8 cellular contexts compared by ENCODE assay signal in the genomic region with DNA sequence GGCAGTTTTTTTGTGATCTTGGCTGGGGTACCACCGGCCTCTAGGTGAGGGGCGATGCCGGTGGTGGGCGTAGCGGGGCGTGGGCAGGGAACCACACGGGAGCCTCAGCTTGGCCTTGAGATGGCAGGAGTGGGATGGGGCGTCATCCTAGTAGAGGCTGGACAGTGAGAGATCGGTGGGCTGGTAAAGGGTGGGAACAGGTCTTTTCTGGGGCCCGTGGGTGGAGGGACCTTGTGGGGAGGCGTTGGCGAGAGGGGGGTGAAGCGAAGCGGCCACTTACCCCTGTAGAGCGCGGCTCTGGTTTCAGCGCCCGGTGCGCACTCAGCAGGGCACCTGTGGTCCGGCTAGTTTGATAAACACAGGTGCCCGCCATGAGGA. TPM values are rescaled to one million over a fixed set of nuclear protein-coding genes. Genes with fewer than 3 reads are reported as not detected.
DNase-seq lines count a peak whose midpoint lies in the region; ATAC-seq and TF ChIP-seq lines count a peak whose summit lies in the region.

No MANE protein-coding gene starts in this region.

- WGBS in smooth muscle cell (ENCODE audit: low lambda C conversion rate): 29% methylated on average over 15 of the region's 21 CpGs

- no peaks in the 10 kb centered on the region; the same call in 1 of the 3 replicates for H3K36me3 Mint-ChIP-seq in GM23338 (ENCODE audit: low read depth)
- peaks cover 2% of the 10 kb centered on the region for H3K36me3 Mint-ChIP-seq in T-helper 17 cell (ENCODE audit: low read depth)
- no peaks in the 10 kb centered on the region for H3K36me3 Mint-ChIP-seq in glutamatergic neuron (ENCODE audit: unreplicated experiment)

- H3K4me1 Mint-ChIP-seq in GM23338: peaks cover 55% of the 10 kb centered on the region
- peaks cover 54% of the 10 kb centered on the region for H3K4me1 Mint-ChIP-seq in T-helper 17 cell
- H3K4me1 Mint-ChIP-seq in glutamatergic neuron (ENCODE audit: low read depth, unreplicated experiment): peaks cover 11% of the 10 kb centered on the region

- TF ChIP-seq CTCF in GM23338 (conservative IDR thresholded peaks at IDR 0.05; ENCODE audit: low read depth in 2 of 2) (no peak), glutamatergic neuron (IDR thresholded peaks at IDR 0.05; ENCODE audit: partially characterized antibody, unreplicated experiment) (no peak), smooth muscle cell (IDR thresholded peaks at IDR 0.05; ENCODE audit: borderline replicate concordance, insufficient read depth, poor library complexity, severe bottlenecking) (no peak)

- H3K4me2 ChIP-seq in GM23338: peak overlapping the region; percentile 93
- H3K4me2 ChIP-seq in smooth muscle cell: peak overlapping the region; percentile 84

- H3K4me3 Mint-ChIP-seq in GM23338 (peak overlapping the region; percentile 66), T-helper 17 cell (peak overlapping the region; percentile 97), glutamatergic neuron (ENCODE audit: unreplicated experiment) (peak overlapping the region; percentile 48)

- no peak overlapping the region for H2AFZ ChIP-seq in GM23338
- no peak overlapping the region for H2AFZ ChIP-seq in smooth muscle cell (ENCODE audit: low read depth)

- H3K4me3 ChIP-seq in GM23338 (peak overlapping the region; percentile 73), smooth muscle cell (peak overlapping the region; percentile 46)

- H3K4me1 ChIP-seq in GM23338 (ENCODE audit: insufficient read depth): peaks cover 43% of the 10 kb centered on the region
- H3K4me1 ChIP-seq in smooth muscle cell (ENCODE audit: low read depth): peaks cover 18% of the 10 kb centered on the region

- H3K27me3 ChIP-seq in GM23338 (ENCODE audit: insufficient read depth) (peaks cover 9% of the 10 kb centered on the region; the same call in 1 of the 2 replicates), smooth muscle cell (ENCODE audit: low read depth) (peaks cover 15% of the 10 kb centered on the region)

- H3K27ac Mint-ChIP-seq in GM23338 (no peak overlapping the region), T-helper 17 cell (peak overlapping the region; percentile 97), glutamatergic neuron (ENCODE audit: unreplicated experiment) (no peak overlapping the region)

- H3K9me3 ChIP-seq in T-helper 17 cell (ENCODE audit: control insufficient read depth, low read length, poor library complexity, severe bottlenecking) (no peaks in the 10 kb centered on the region), smooth muscle cell (replicated peaks; ENCODE audit: low read depth) (no peaks in the 10 kb centered on the region)

- ATAC-seq in GM23338 (peak; percentile 10), T-helper 17 cell (no peak), HG02981 (IDR thresholded peaks at IDR 0.05; ENCODE audit: unreplicated experiment) (no peak), HG02642 (IDR thresholded peaks at IDR 0.05; ENCODE audit: poor library complexity, unreplicated experiment) (no peak)

- H3F3A ChIP-seq in GM23338 (replicated peaks; ENCODE audit: low read depth): 0 out of 2 replicates have a peak, but pooled peaks cover 3% of the 10 kb centered on the region
- no peaks in the 10 kb centered on the region for H3F3A ChIP-seq in smooth muscle cell (ENCODE audit: low read depth)

- DNase-seq in GM23338 (ENCODE audit: low spot score): no peak
- no peak for DNase-seq in T-helper 17 cell
- no peak for DNase-seq in glutamatergic neuron
- DNase-seq in smooth muscle cell (lab: John Stamatoyannopoulos, UW; ENCODE audit: unreplicated experiment): no peak
- DNase-seq in KG1 (lab: John Stamatoyannopoulos, UW): no peak
- DNase-seq in NCI-H2171 (lab: John Stamatoyannopoulos, UW): no peak

- H3K79me2 ChIP-seq in GM23338 (replicated peaks; ENCODE audit: insufficient read depth) (peaks cover 25% of the 10 kb centered on the region), smooth muscle cell (ENCODE audit: low read depth) (no peaks in the 10 kb centered on the region)

- H4K20me1 ChIP-seq in GM23338 (replicated peaks; ENCODE audit: insufficient read depth) (peaks cover 18% of the 10 kb centered on the region), smooth muscle cell (ENCODE audit: low read depth) (peaks cover 18% of the 10 kb centered on the region)

- no peaks in the 10 kb centered on the region; the same call in 2 of the 3 replicates for H3K9me3 Mint-ChIP-seq in GM23338
- H3K9me3 Mint-ChIP-seq in glutamatergic neuron (ENCODE audit: unreplicated experiment): peaks cover 4% of the 10 kb centered on the region

- H3K36me3 ChIP-seq in GM23338 (ENCODE audit: insufficient read depth) (no peaks in the 10 kb centered on the region), smooth muscle cell (ENCODE audit: low read depth) (no peaks in the 10 kb centered on the region)

- no peak overlapping the region for H3K9ac ChIP-seq in smooth muscle cell (ENCODE audit: low read depth)

- no peak overlapping the region for H3K27ac ChIP-seq in GM23338 (ENCODE audit: low read depth)
- H3K27ac ChIP-seq in smooth muscle cell (ENCODE audit: low read depth): no peak overlapping the region

- H3K27me3 Mint-ChIP-seq in GM23338 (ENCODE audit: insufficient read depth, low read depth, poor library complexity) (peaks cover 18% of the 10 kb centered on the region), T-helper 17 cell (no peaks in the 10 kb centered on the region), glutamatergic neuron (ENCODE audit: unreplicated experiment) (peaks cover 11% of the 10 kb centered on the region)

- no peaks in the 10 kb centered on the region for H3K9me2 ChIP-seq in GM23338 (ENCODE audit: insufficient read depth)

TF ChIP-seq in GM23338, 12 proteins besides CTCF, POLR2A, EP300 and RAD21:
- TF ChIP-seq REST (IDR thresholded peaks at IDR 0.05; ENCODE audit: unreplicated experiment) (no peak), STAT1 (IDR thresholded peaks at IDR 0.05; ENCODE audit: unreplicated experiment) (no peak), JUNB (IDR thresholded peaks at IDR 0.05; ENCODE audit: unreplicated experiment) (no peak), EZH2phosphoT487 (IDR thresholded peaks at IDR 0.05; ENCODE audit: unreplicated experiment) (no peak), CREB1 (CRISPR knock-in tag; IDR thresholded peaks at IDR 0.05; ENCODE audit: low read depth) (no peak), POLR2AphosphoS5 (IDR thresholded peaks at IDR 0.05; ENCODE audit: low read depth) (no peak)
- TF ChIP-seq, protein P1, sequence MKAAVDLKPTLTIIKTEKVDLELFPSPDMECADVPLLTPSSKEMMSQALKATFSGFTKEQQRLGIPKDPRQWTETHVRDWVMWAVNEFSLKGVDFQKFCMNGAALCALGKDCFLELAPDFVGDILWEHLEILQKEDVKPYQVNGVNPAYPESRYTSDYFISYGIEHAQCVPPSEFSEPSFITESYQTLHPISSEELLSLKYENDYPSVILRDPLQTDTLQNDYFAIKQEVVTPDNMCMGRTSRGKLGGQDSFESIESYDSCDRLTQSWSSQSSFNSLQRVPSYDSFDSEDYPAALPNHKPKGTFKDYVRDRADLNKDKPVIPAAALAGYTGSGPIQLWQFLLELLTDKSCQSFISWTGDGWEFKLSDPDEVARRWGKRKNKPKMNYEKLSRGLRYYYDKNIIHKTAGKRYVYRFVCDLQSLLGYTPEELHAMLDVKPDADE (IDR thresholded peaks at IDR 0.05): no peak

RNA-seq across cellular contexts. Expression of gene ITPR3, which starts 12.0 kb away (rescaled TPM):
- 29.8 and 31.9 TPM in 2 replicates for total RNA-seq in GM23338 (2014; rRNA removed; shearing (Covaris generic))
- polyA plus RNA-seq in GM23338 (2016; fragmentation: Nextera tagmentation; extraction: Ambion mirVana): 7.1 and 7.3 TPM in 2 replicates
- total RNA-seq in T-helper 17 cell: 10 to 100 TPM; 48.1 to 48.3 TPM
- 0.34 TPM for total RNA-seq in glutamatergic neuron (ENCODE audit: unreplicated experiment)
- total RNA-seq in smooth muscle cell: 4.7 and 7.4 TPM in 2 replicates
- polyA plus RNA-seq in smooth muscle cell: 2.0 and 5.7 TPM in 2 replicates

RNA-seq across cellular contexts. Expression of gene BAK1, which starts 53.0 kb away (rescaled TPM):
- 45.0 and 50.7 TPM in 2 replicates for total RNA-seq in GM23338 (2014; rRNA removed; shearing (Covaris generic))
- polyA plus RNA-seq in GM23338 (2016; fragmentation: Nextera tagmentation; extraction: Ambion mirVana) (21.9 and 22.2 TPM in 2 replicates), smooth muscle cell (43.7 and 50.4 TPM in 2 replicates)
- total RNA-seq in T-helper 17 cell (10 to 100 TPM; 27.7 to 34.6 TPM), glutamatergic neuron (ENCODE audit: unreplicated experiment) (11.5 TPM), smooth muscle cell (23.6 and 23.8 TPM in 2 replicates)
